18 cellular contexts compared by ENCODE assay signal in the genomic region with DNA sequence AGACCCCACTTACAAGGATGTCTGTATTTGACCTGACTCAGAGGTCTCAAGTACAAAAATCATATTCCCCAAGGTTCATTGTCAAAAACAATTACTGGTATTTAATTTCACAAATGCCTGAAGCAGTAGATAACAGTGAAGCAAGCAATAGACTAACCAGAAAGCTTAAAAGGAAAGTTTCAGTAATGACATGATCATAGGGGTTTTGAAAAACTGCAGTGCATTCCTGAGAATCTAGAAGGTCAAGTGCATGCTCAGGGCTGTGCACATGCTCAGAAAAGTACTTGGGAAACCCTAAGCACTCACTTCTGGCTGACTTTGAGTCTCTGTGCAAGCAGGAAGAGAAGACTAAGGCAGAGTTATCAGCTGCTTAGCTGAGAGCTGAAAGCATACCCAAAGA. TPM values are rescaled to one million over a fixed set of nuclear protein-coding genes. Genes with fewer than 3 reads are reported as not detected.
DNase-seq lines count a peak whose midpoint lies in the region; ATAC-seq and TF ChIP-seq lines count a peak whose summit lies in the region.
"Had no signal": no experiment of that assay in that cellular context is flagged by ENCODE, and none has a peak within 500 bp of the region (broad histone marks: within the 10 kb centered on the region; RNA-seq: fewer than 3 reads in every experiment).

No MANE protein-coding gene starts in this region.

- H3K4me1 Mint-ChIP-seq in activated CD8-positive, alpha-beta memory T cell treated with anti-CD3 and anti-CD28 coated beads, Interleukin-2, amount 10 ng/mL, durations not matched to agents 7 days and 5 days, result no peaks in the 10 kb centered on the region
- H3K4me1 Mint-ChIP-seq in osteocyte (ENCODE audit: unreplicated experiment), result no peaks in the 10 kb centered on the region
- H3K4me1 Mint-ChIP-seq: B cell had no signal

- no peak overlapping the region for H3K4me3 Mint-ChIP-seq in activated CD8-positive, alpha-beta memory T cell treated with anti-CD3 and anti-CD28 coated beads, Interleukin-2, amount 10 ng/mL, durations not matched to agents 7 days and 5 days
- no peak overlapping the region for H3K4me3 Mint-ChIP-seq in osteocyte (ENCODE audit: unreplicated experiment)
- H3K4me3 Mint-ChIP-seq: B cell; CD4-positive, alpha-beta T cell; CD8-positive, alpha-beta T cell had no signal

- CTCF ChIA-PET in activated CD8-positive, alpha-beta memory T cell treated with anti-CD3 and anti-CD28 coated beads, Interleukin-2, amount 10 ng/mL, durations not matched to agents 7 days and 5 days (lab: Charles Lee), result interaction anchor here (1.0 kb wide), 1 partner anchor 16 kb away, joined by 4 read pairs; no protein-coding TSS in a partner anchor
- CTCF ChIA-PET in GM10248 (lab: Yijun Ruan, JAX), result no interaction called here

- TF ChIP-seq CTCF in osteocyte (IDR thresholded peaks at IDR 0.05) (no peak), GM10248 (IDR thresholded peaks at IDR 0.05; ENCODE audit: control extremely low read depth, extremely low read depth, low read depth, missing control alignments) (no peak)

- ATAC-seq in activated CD8-positive, alpha-beta memory T cell treated with anti-CD3 and anti-CD28 coated beads, Interleukin-2, amount 10 ng/mL, durations not matched to agents 7 days and 5 days, result no peak
- ATAC-seq in left lobe of liver (no peak), GM19023 (IDR thresholded peaks at IDR 0.05; ENCODE audit: unreplicated experiment) (no peak)
- ATAC-seq: A549; CD8-positive, alpha-beta T cell; GM12878 had no signal

- DNase-seq in activated CD8-positive, alpha-beta memory T cell treated with anti-CD3 and anti-CD28 coated beads, Interleukin-2, amount 10 ng/mL, durations not matched to agents 7 days and 5 days, result peak; percentile 25
- no peak for DNase-seq in activated CD8-positive, alpha-beta memory T cell treated with anti-CD3 and anti-CD28 coated beads, Interleukin-2, amount 50 U/mL, for 4 hours
- peak; percentile 4 for DNase-seq in left lobe of liver (ENCODE audit: low spot score)
- DNase-seq in osteocyte (ENCODE audit: extremely low spot score, unreplicated experiment), result peak; percentile 13
- DNase-seq in GM10248 (ENCODE audit: extremely low spot score), result no peak
- no peak for DNase-seq in kidney glomerular epithelial cell (lab: John Stamatoyannopoulos, UW)
- DNase-seq: AML-193; Caco-2; Calu3; CD4-positive, alpha-beta T cell; CD8-positive, alpha-beta T cell; DMS79 treated with DMSO at 0.1 percent for 48 hours; GF-D8 had no signal

- H3K9me3 Mint-ChIP-seq in activated CD8-positive, alpha-beta memory T cell treated with anti-CD3 and anti-CD28 coated beads, Interleukin-2, amount 10 ng/mL, durations not matched to agents 7 days and 5 days (ENCODE audit: low read depth), result peaks cover 14% of the 10 kb centered on the region
- H3K9me3 Mint-ChIP-seq in osteocyte (ENCODE audit: unreplicated experiment), result peaks cover 15% of the 10 kb centered on the region

- peaks cover 3% of the 10 kb centered on the region for H3K36me3 Mint-ChIP-seq in activated CD8-positive, alpha-beta memory T cell treated with anti-CD3 and anti-CD28 coated beads, Interleukin-2, amount 10 ng/mL, durations not matched to agents 7 days and 5 days
- peaks cover 2% of the 10 kb centered on the region for H3K36me3 Mint-ChIP-seq in osteocyte (ENCODE audit: unreplicated experiment)
- H3K36me3 Mint-ChIP-seq: CD8-positive, alpha-beta T cell had no signal

- H3K27ac Mint-ChIP-seq in activated CD8-positive, alpha-beta memory T cell treated with anti-CD3 and anti-CD28 coated beads, Interleukin-2, amount 10 ng/mL, durations not matched to agents 7 days and 5 days, result no peak overlapping the region
- no peak overlapping the region for H3K27ac Mint-ChIP-seq in osteocyte (ENCODE audit: unreplicated experiment)
- H3K27ac Mint-ChIP-seq: B cell; CD4-positive, alpha-beta T cell; CD8-positive, alpha-beta T cell had no signal

- peaks cover 19% of the 10 kb centered on the region for H3K27me3 Mint-ChIP-seq in activated CD8-positive, alpha-beta memory T cell treated with anti-CD3 and anti-CD28 coated beads, Interleukin-2, amount 10 ng/mL, durations not matched to agents 7 days and 5 days
- H3K27me3 Mint-ChIP-seq in osteocyte (ENCODE audit: unreplicated experiment), result peaks cover 30% of the 10 kb centered on the region

- POLR2A ChIA-PET in GM10248 (lab: Yijun Ruan, JAX), result no interaction called here

RNA-seq across cellular contexts. Expression of a gene that starts 27.1 kb away (rescaled TPM):
- 1 to 10 TPM; 3.2 to 4.2 TPM for total RNA-seq in activated CD8-positive, alpha-beta memory T cell treated with anti-CD3 and anti-CD28 coated beads, Interleukin-2, amount 10 ng/mL, durations not matched to agents 7 days and 5 days
- total RNA-seq in left lobe of liver (0.13 TPM), osteocyte (not detected in 2 replicates)
- total RNA-seq: A172 had no signal

Comparison
In these comparisons a context has a peak if more than half of its experiments do, and no peak if none do; other contexts are left out.
1. DNase-seq: peak in activated CD8-positive, alpha-beta memory T cell treated with anti-CD3 and anti-CD28 coated beads, Interleukin-2, amount 10 ng/mL, durations not matched to agents 7 days and 5 days (single experiment), left lobe of liver (single experiment) and osteocyte (single experiment); none in activated CD8-positive, alpha-beta memory T cell treated with anti-CD3 and anti-CD28 coated beads, Interleukin-2, amount 50 U/mL, for 4 hours (single experiment), GM10248 (single experiment) and kidney glomerular epithelial cell (single experiment).